Comparison of ENCODE assay signal across 22 cellular contexts in the genomic region with DNA sequence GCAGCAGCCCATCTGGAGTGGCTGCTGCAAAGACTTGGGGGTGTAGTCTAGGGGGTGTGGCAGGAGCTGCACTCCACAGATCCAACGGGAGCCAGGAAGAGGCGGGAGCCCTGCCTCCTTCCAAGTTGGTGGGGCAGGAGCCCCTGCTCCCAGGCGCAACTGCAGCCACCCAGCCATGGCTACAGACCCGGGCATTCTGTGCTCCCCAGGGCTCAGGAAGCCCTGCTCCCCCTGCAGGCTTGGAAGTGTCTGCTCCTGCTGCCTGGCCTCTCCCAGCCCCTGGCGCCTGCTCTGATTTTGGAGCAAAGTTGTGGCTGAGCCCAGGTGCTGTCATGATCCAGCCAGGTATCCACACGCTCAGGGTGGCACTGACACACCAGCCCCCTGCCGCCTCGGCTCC. TPM values are rescaled to one million over a fixed set of nuclear protein-coding genes. Genes with fewer than 3 reads are reported as not detected.
DNase-seq lines count a peak whose midpoint lies in the region; ATAC-seq, FAIRE-seq and TF ChIP-seq lines count a peak whose summit lies in the region.
"Had no signal": no experiment of that assay in that cellular context is flagged by ENCODE, and none has a peak within 500 bp of the region (broad histone marks: within the 10 kb centered on the region; RNA-seq: fewer than 3 reads in every experiment).

No MANE protein-coding gene starts in this region.

- H3K4me3 ChIP-seq in cardiac fibroblast (replicated peaks in 1 of 2; ENCODE audit: low read depth in 2 of 2, low read length in 2 of 2) (no peak overlapping the region), HepG2 (replicated peaks in 1 of 3; ENCODE audit: insufficient read depth in 1 of 3, low read depth in 2 of 3, low read length in 3 of 3) (peak overlapping the region in 1 of 3 experiments; percentile 1; a peak in 1 of 6 replicates)
- H3K4me3 ChIP-seq: SK-N-MC had no signal

- H3K27ac ChIP-seq in H9 (ENCODE audit: insufficient read length, low read depth, low read length): no peak overlapping the region
- H3K27ac ChIP-seq in HepG2 (ENCODE audit: extremely low read length, insufficient read depth, low read length): no peak overlapping the region
- H3K27ac ChIP-seq: RWPE1, SK-N-MC had no signal

- no peak for FAIRE-seq in HepG2 (lab: Jason Lieb, UNC)
- FAIRE-seq: H54, HTR-8/SVneo had no signal

- no peaks in the 10 kb centered on the region for H3K36me3 ChIP-seq in HepG2 (replicated peaks in 1 of 2; ENCODE audit: control insufficient read depth in 1 of 2, insufficient read depth in 2 of 2, low read length in 2 of 2)

- H3K14ac ChIP-seq in H9 (ENCODE audit: insufficient read depth, low read length): no peak overlapping the region

- CTCF ChIA-PET in HepG2 (lab: Yijun Ruan, JAX; ENCODE audit: low intra/inter-chr PET ratio, low total read pairs): no interaction called here
- CTCF ChIA-PET in activated CD4-positive, alpha-beta T cell treated with anti-CD3 and anti-CD28 coated beads for 36 hours (lab: Charles Lee): no interaction called here

- no peak overlapping the region for H4K91ac ChIP-seq in H9 (ENCODE audit: insufficient read length, low read depth, low read length)

- H3K4me1 Mint-ChIP-seq in H9: no peaks in the 10 kb centered on the region; a peak in 1 of 4 replicates
- H3K4me1 Mint-ChIP-seq in activated CD4-positive, alpha-beta T cell treated with anti-CD3 and anti-CD28 coated beads for 36 hours: peaks cover 8% of the 10 kb centered on the region
- H3K4me1 Mint-ChIP-seq: CD4-positive, CD25-positive, alpha-beta regulatory T cell had no signal

- H2AK5ac ChIP-seq in H9 (ENCODE audit: insufficient read length, low read length): no peak overlapping the region

- in situ Hi-C loops in HepG2 (cut with HindIII; ENCODE audit: extremely low pct_ligation_motif_present, low pct_unique_long_range_greater_than_20kb): loop anchor here (10.0 kb wide), 1 partner anchor 120 kb away; no protein-coding TSS in a partner anchor

- no peak overlapping the region for H2BK120ac ChIP-seq in H9 (ENCODE audit: low read depth, low read length, poor library complexity, severe bottlenecking)

- ATAC-seq in HepG2: peak; percentile 97
- ATAC-seq in activated CD4-positive, alpha-beta T cell treated with anti-CD3 and anti-CD28 coated beads for 36 hours: no peak

- WGBS in H9 (ENCODE audit: extremely low coverage, insufficient read length, low lambda C conversion rate): no CpG with 5 or more reads among the region's 8 CpGs
- 87% methylated on average over 7 of the region's 8 CpGs for WGBS in HepG2 (ENCODE audit: low lambda C conversion rate)

- TF ChIP-seq CTCF in H9 (conservative IDR thresholded peaks at IDR 0.05) (peak; percentile 58), cardiac fibroblast (IDR thresholded peaks at IDR 0.05; ENCODE audit: low read depth, low read length) (peak; percentile 10), HepG2 (CRISPR knock-in tag; IDR thresholded peaks at IDR 0.05) (peak; percentile 31)

- DNase-seq in H9 (peak; percentile 89), cardiac fibroblast (ENCODE audit: low read depth in 2 of 2) (no peak), HepG2 (ENCODE audit: low spot score) (no peak), NCI-H774 (lab: John Stamatoyannopoulos, UW) (no peak), hypothalamus (lab: John Stamatoyannopoulos, UW) (no peak), NCI-H187 treated with DMSO at 0.1 percent for 48 hours (lab: John Stamatoyannopoulos, UW) (no peak)
- DNase-seq in activated CD4-positive, alpha-beta T cell treated with anti-CD3 and anti-CD28 coated beads for 36 hours: no peak
- DNase-seq: CD4-positive, CD25-positive, alpha-beta regulatory T cell; EL; GF-D8; IMR-90; NCI-H1417; NCI-H1694 treated with DMSO at 0.1 percent for 48 hours; NCI-H510A treated with DMSO at 0.1 percent for 48 hours; NCI-H748 treated with DMSO at 0.1 percent for 48 hours; NK-92 treated with Interleukin-12 subunit alpha and Interleukin-12 subunit beta, amount 100 ng/mL, for 24 hours; SHP77 treated with DMSO at 0.1 percent for 48 hours; SW 1271 had no signal

- no peak for TF ChIP-seq EP300 in HepG2 (IDR thresholded peaks at IDR 0.05; ENCODE audit: low read depth in 2 of 2, low read length in 2 of 2)
- no peak for TF ChIP-seq EP300 in HepG2 (CRISPR knock-in tag; IDR thresholded peaks at IDR 0.05; ENCODE audit: borderline replicate concordance)

- BruUV-seq in HepG2 (replicated peaks; lab: Mats Ljungman, UMichigan): no TSS peak

- H3K79me2 ChIP-seq in H9 (ENCODE audit: insufficient read depth, low read length) (no peaks in the 10 kb centered on the region), HepG2 (ENCODE audit: insufficient read depth, low read length) (no peaks in the 10 kb centered on the region)

- H4K20me1 ChIP-seq in H9 (ENCODE audit: control insufficient read depth, insufficient read depth, insufficient read length) (no peaks in the 10 kb centered on the region), HepG2 (ENCODE audit: insufficient read depth, low read length) (no peaks in the 10 kb centered on the region)

- peaks cover 6 to 45% (median 11%) of the 10 kb centered on the region in 3 experiments; a peak in 6 of 7 replicates for H3K36me3 Mint-ChIP-seq in H9 (ENCODE audit: insufficient read depth in 1 of 3, low read depth in 3 of 3)
- no peaks in the 10 kb centered on the region for H3K36me3 Mint-ChIP-seq in activated CD4-positive, alpha-beta T cell treated with anti-CD3 and anti-CD28 coated beads for 36 hours (ENCODE audit: low read depth)
- H3K36me3 Mint-ChIP-seq: CD4-positive, CD25-positive, alpha-beta regulatory T cell had no signal

- H3K4me2 ChIP-seq in H9 (ENCODE audit: insufficient read depth, insufficient read length, low read length) (no peak overlapping the region), HepG2 (ENCODE audit: low read depth, low read length) (peak overlapping the region; percentile 41; the same call in 1 of the 2 replicates)

- no peak overlapping the region for H2BK15ac ChIP-seq in H9 (ENCODE audit: low read depth, low read length)

- no peaks in the 10 kb centered on the region for H3K23me2 ChIP-seq in H9 (ENCODE audit: insufficient read length, low read depth, low read length, poor library complexity, severe bottlenecking)

- H3K9me3 ChIP-seq in H9 (ENCODE audit: control insufficient read depth, low read depth, low read length): no peaks in the 10 kb centered on the region
- H3K9me3 ChIP-seq in HepG2 (ENCODE audit: low read length): no peaks in the 10 kb centered on the region

- no peak overlapping the region for H2AFZ ChIP-seq in H9 (ENCODE audit: low read length)
- H2AFZ ChIP-seq in HepG2 (ENCODE audit: low read length): no peak overlapping the region

- H3K4ac ChIP-seq in H9 (ENCODE audit: low read depth, low read length): no peak overlapping the region

- H2BK5ac ChIP-seq in H9 (ENCODE audit: insufficient read length, low read length): no peak overlapping the region

- TF ChIP-seq POLR2A in HepG2 (IDR thresholded peaks at IDR 0.05; ENCODE audit: insufficient read depth in 1 of 2, low read depth in 2 of 2, low read length in 2 of 2): no peak

- H3K56ac ChIP-seq in H9 (ENCODE audit: insufficient read length, low read depth, low read length): no peak overlapping the region

- H3K4me3 Mint-ChIP-seq in H9: no peak overlapping the region
- H3K4me3 Mint-ChIP-seq in activated CD4-positive, alpha-beta T cell treated with anti-CD3 and anti-CD28 coated beads for 36 hours: no peak overlapping the region
- H3K4me3 Mint-ChIP-seq: CD4-positive, CD25-positive, alpha-beta regulatory T cell had no signal

- H4K5ac ChIP-seq in H9 (ENCODE audit: insufficient read length, low read depth, low read length): no peak overlapping the region

- intact Hi-C loops in HepG2 (cut with micrococcal nuclease; ENCODE audit: unreplicated experiment): no loop called here
- intact Hi-C loops in activated CD4-positive, alpha-beta T cell treated with anti-CD3 and anti-CD28 coated beads for 36 hours (cut with DNase I, micrococcal nuclease): no loop called here

- no peaks in the 10 kb centered on the region for H3K27me3 ChIP-seq in H9 (ENCODE audit: insufficient read depth, low read length)
- no peaks in the 10 kb centered on the region for H3K27me3 ChIP-seq in HepG2 (ENCODE audit: control insufficient read depth in 1 of 2, insufficient read depth in 2 of 2, low read length in 2 of 2)

- H2BK12ac ChIP-seq in H9 (ENCODE audit: insufficient read length, low read depth, low read length): no peak overlapping the region

- TF ChIP-seq RAD21 in HepG2 (CRISPR knock-in tag; IDR thresholded peaks at IDR 0.05): 0 out of 2 replicates have a peak, but pooled peaks have one; percentile 27

- H3K4me1 ChIP-seq in H9 (ENCODE audit: insufficient read depth, low read length) (no peaks in the 10 kb centered on the region; the same call in 1 of the 2 replicates), HepG2 (ENCODE audit: insufficient read depth, low read length) (peaks cover 22% of the 10 kb centered on the region)

- no peak overlapping the region for H3K27ac Mint-ChIP-seq in H9
- no peak overlapping the region for H3K27ac Mint-ChIP-seq in activated CD4-positive, alpha-beta T cell treated with anti-CD3 and anti-CD28 coated beads for 36 hours
- H3K27ac Mint-ChIP-seq: CD4-positive, CD25-positive, alpha-beta regulatory T cell had no signal

- no peak overlapping the region for H3T11ph ChIP-seq in H9 (ENCODE audit: low read length)

- H3K79me1 ChIP-seq in H9 (ENCODE audit: insufficient read depth, low read depth, low read length, poor library complexity, severe bottlenecking): no peaks in the 10 kb centered on the region

- H3K9ac ChIP-seq in H9 (ENCODE audit: extremely low read depth, insufficient read length, low read length): no peak overlapping the region
- no peak overlapping the region; the same call in 1 of the 2 replicates for H3K9ac ChIP-seq in HepG2 (ENCODE audit: insufficient read depth, low read depth, low read length)

- POLR2A ChIA-PET in HepG2 (lab: Yijun Ruan, JAX): interaction anchor here (1.3 kb wide), 1 partner anchor 168 kb away, joined by 3 read pairs; a partner anchor contains a TSS
- POLR2A ChIA-PET in activated CD4-positive, alpha-beta T cell treated with anti-CD3 and anti-CD28 coated beads for 36 hours (lab: Charles Lee): no interaction called here

- H3K27me3 Mint-ChIP-seq in H9 (ENCODE audit: low read depth): no peaks in the 10 kb centered on the region
- peaks cover 11% of the 10 kb centered on the region for H3K27me3 Mint-ChIP-seq in activated CD4-positive, alpha-beta T cell treated with anti-CD3 and anti-CD28 coated beads for 36 hours

- H3K18ac ChIP-seq in H9 (ENCODE audit: insufficient read length, low read depth, low read length): no peak overlapping the region

- no peak overlapping the region for H4K8ac ChIP-seq in H9 (replicated peaks; ENCODE audit: insufficient read length, low read depth, low read length)

- H3K9me3 Mint-ChIP-seq in H9: peaks cover 11 to 18% of the 10 kb centered on the region in 2 experiments
- H3K9me3 Mint-ChIP-seq in activated CD4-positive, alpha-beta T cell treated with anti-CD3 and anti-CD28 coated beads for 36 hours (ENCODE audit: low read depth): peaks cover 5% of the 10 kb centered on the region

- H2BK20ac ChIP-seq in H9 (ENCODE audit: low read depth, low read length, poor library complexity, severe bottlenecking): no peak overlapping the region

- H3K23ac ChIP-seq in H9 (ENCODE audit: insufficient read length, low read depth, low read length): no peak overlapping the region

RNA-seq across cellular contexts. Expression of a gene that starts 58.5 kb away (rescaled TPM):
- 24.5 and 25.2 TPM in 2 replicates for total RNA-seq in H9 (2021)
- total RNA-seq in HepG2 (2016; rRNA removed; fragmentation: Illumina TruSeq; extraction: Trizol): 34.3 and 37.9 TPM in 2 replicates
- total RNA-seq in HepG2 (2016; cell fraction: cytosol; rRNA removed; fragmentation: Illumina TruSeq; extraction: Trizol; ENCODE audit: low read depth): 10.7 and 11.6 TPM in 2 replicates
- total RNA-seq in HepG2 (2016; cell fraction: insoluble cytoplasmic fraction; rRNA removed; fragmentation: Illumina TruSeq; extraction: Trizol): 35.1 and 40.9 TPM in 2 replicates
- 18.2 and 19.0 TPM in 2 replicates for total RNA-seq in HepG2 (2016; cell fraction: membrane; rRNA removed; fragmentation: Illumina TruSeq; extraction: Trizol)
- total RNA-seq in HepG2 (2016; cell fraction: nucleus; rRNA removed; fragmentation: Illumina TruSeq; extraction: Trizol): 16.1 and 19.6 TPM in 2 replicates
- 3.2 and 7.6 TPM in 2 replicates for polyA plus RNA-seq in HepG2 (2011; rRNA removed)
- 3.7 and 5.9 TPM in 2 replicates for polyA plus RNA-seq in HepG2 (2011; cell fraction: cytosol; rRNA removed)
- polyA plus RNA-seq in HepG2 (2011; cell fraction: nucleus; rRNA removed): 2.3 and 2.6 TPM in 2 replicates
- polyA plus RNA-seq in HepG2 (2012): 7.7 and 20.2 TPM in 2 replicates
- 7.5 and 10.1 TPM in 2 replicates for polyA plus RNA-seq in HepG2 (2016; cell fraction: cytosol; fragmentation: Illumina TruSeq; extraction: Trizol; ENCODE audit: low read depth)
- polyA plus RNA-seq in HepG2 (2016; cell fraction: insoluble cytoplasmic fraction; fragmentation: Illumina TruSeq; extraction: Trizol; ENCODE audit: low read depth): 54.7 and 54.9 TPM in 2 replicates
- 14.2 and 15.6 TPM in 2 replicates for polyA plus RNA-seq in HepG2 (2016; cell fraction: membrane; fragmentation: Illumina TruSeq; extraction: Trizol; ENCODE audit: low read depth)
- polyA plus RNA-seq in HepG2 (2016; cell fraction: nucleus; fragmentation: Illumina TruSeq; extraction: Trizol; ENCODE audit: insufficient read depth, low read depth): 22.5 and 25.2 TPM in 2 replicates
- 6.1 and 10.4 TPM in 2 replicates for polyA minus RNA-seq in HepG2 (2011; rRNA and poly(A)+ RNA removed; ENCODE audit: low replicate concordance)
- 3.0 and 3.5 TPM in 2 replicates for polyA minus RNA-seq in HepG2 (2011; cell fraction: cytosol; rRNA and poly(A)+ RNA removed)
- polyA minus RNA-seq in HepG2 (2011; cell fraction: nucleus; rRNA and poly(A)+ RNA removed): 15.7 and 17.0 TPM in 2 replicates
- 10 to 100 TPM; 24.6 to 42.4 TPM for total RNA-seq in activated CD4-positive, alpha-beta T cell treated with anti-CD3 and anti-CD28 coated beads for 36 hours
